9 cellular contexts compared by ENCODE assay signal in genomic region chr4:48275247-48275646, GRCh38. TPM values are rescaled to one million over a fixed set of nuclear protein-coding genes. Genes with fewer than 3 reads are reported as not detected.
DNase-seq lines count a peak whose midpoint lies in the region; ATAC-seq and TF ChIP-seq lines count a peak whose summit lies in the region.
"Had no signal": no experiment of that assay in that cellular context is flagged by ENCODE, and none has a peak within 500 bp of the region (broad histone marks: within the 10 kb centered on the region; RNA-seq: fewer than 3 reads in every experiment).

No MANE protein-coding gene starts in this region.

- no peak overlapping the region for H2BK12ac ChIP-seq in neuronal stem cell (ENCODE audit: low read length)

- no peak overlapping the region for H2BK120ac ChIP-seq in neuronal stem cell (ENCODE audit: low read depth, low read length)

- ATAC-seq in GM21619 (IDR thresholded peaks at IDR 0.05; ENCODE audit: unreplicated experiment) (peak; percentile 43), esophagus mucosa (peak; percentile 57)

- H3K4me2 ChIP-seq in neuronal stem cell (ENCODE audit: insufficient read depth, low read length, poor library complexity, severe bottlenecking) = no peak overlapping the region

- DNase-seq in Daoy (ENCODE audit: low read depth) (peak; percentile 19), NCI-H748 treated with DMSO at 0.1 percent for 48 hours (lab: John Stamatoyannopoulos, UW) (peak; percentile 32), transverse colon (no peak), neuronal stem cell (ENCODE audit: low spot score) (no peak), cerebellum (ENCODE audit: low spot score) (no peak), occipital lobe (lab: John Stamatoyannopoulos, UW) (no peak)

- no peak overlapping the region for H4K8ac ChIP-seq in neuronal stem cell (ENCODE audit: low read depth, low read length)

- no peak for TF ChIP-seq EP300 in transverse colon (IDR thresholded peaks at IDR 0.05; ENCODE audit: low read depth)

- H3K27ac ChIP-seq in transverse colon (peak overlapping the region in 1 of 4 donors; percentile 6), neuronal stem cell (replicated peaks; ENCODE audit: low read length) (no peak overlapping the region)
- H3K27ac ChIP-seq: SJCRH30 had no signal

- no peak overlapping the region for H3K4ac ChIP-seq in neuronal stem cell (ENCODE audit: low read length)

- no peaks in the 10 kb centered on the region for H3K79me1 ChIP-seq in neuronal stem cell (ENCODE audit: low read depth, low read length)

- H3K27me3 ChIP-seq in transverse colon (no peaks in the 10 kb centered on the region), neuronal stem cell (ENCODE audit: control insufficient read depth in 3 of 3, insufficient read depth in 3 of 3, low read depth in 1 of 3, low read length in 3 of 3) (peaks cover 0 to 18% (median 0%) of the 10 kb centered on the region in 3 experiments)
- H3K27me3 ChIP-seq: SJCRH30 had no signal

- TF ChIP-seq POLR2A in transverse colon (IDR thresholded peaks at IDR 0.05) = no peak

- in situ Hi-C loops in transverse colon (cut with MboI; ENCODE audit: low pct_ligation_motif_present in 1 of 4, low pct_unique_long_range_greater_than_20kb in 1 of 4, low sequenced_read_pairs in 3 of 4) = no loop called here

- no peak overlapping the region for H2BK5ac ChIP-seq in neuronal stem cell (ENCODE audit: low read length)

- no peak overlapping the region for H3K18ac ChIP-seq in neuronal stem cell (ENCODE audit: low read length)

- no peak overlapping the region for H3K23ac ChIP-seq in neuronal stem cell (ENCODE audit: low read depth, low read length, poor library complexity)

- intact Hi-C loops in transverse colon (cut with DNase I; ENCODE audit: low total_unique reads) = no loop called here

- no peak overlapping the region for H2AFZ ChIP-seq in neuronal stem cell (ENCODE audit: low read length)

- H4K91ac ChIP-seq in neuronal stem cell (ENCODE audit: low read depth, low read length, poor library complexity) = no peak overlapping the region

- H3K9ac ChIP-seq in neuronal stem cell (ENCODE audit: low read depth, low read length, poor library complexity) = no peak overlapping the region

- H3K9me3 ChIP-seq in transverse colon (no peaks in the 10 kb centered on the region), neuronal stem cell (replicated peaks in 1 of 2; ENCODE audit: control insufficient read depth in 2 of 2, insufficient read depth in 1 of 2, low read depth in 1 of 2, low read length in 2 of 2) (peaks cover 2 to 10% of the 10 kb centered on the region in 2 donors)
- H3K9me3 ChIP-seq: SJCRH30 had no signal

- WGBS in transverse colon (ENCODE audit: low coverage in 1 of 2), 2 donors = 76 to 80% methylated on average over 1 to 3 of the region's 3 CpGs
- WGBS in neuronal stem cell (ENCODE audit: extremely low coverage in 2 of 2, insufficient read length in 2 of 2, insufficient replicate concordance in 1 of 2), 2 donors = no CpG with 5 or more reads among the region's 3 CpGs

- H2AK5ac ChIP-seq in neuronal stem cell (ENCODE audit: low read depth, low read length) = no peak overlapping the region

- TF ChIP-seq CTCF in transverse colon (IDR thresholded peaks at IDR 0.05) = peak in 4 of 5 experiments; percentile 18 to 39 (median 34)

- no peak overlapping the region for H3K4me3 ChIP-seq in transverse colon
- no peak overlapping the region for H3K4me3 ChIP-seq in neuronal stem cell (ENCODE audit: low read length in 2 of 2)
- H3K4me3 ChIP-seq: SJCRH30 had no signal

- H2BK15ac ChIP-seq in neuronal stem cell (ENCODE audit: low read length) = no peak overlapping the region

- H3K4me1 ChIP-seq in transverse colon (peaks cover 0 to 5% (median 1%) of the 10 kb centered on the region in 4 donors), neuronal stem cell (ENCODE audit: control insufficient read depth in 2 of 2, insufficient read depth in 1 of 2, low read depth in 1 of 2, low read length in 2 of 2) (no peaks in the 10 kb centered on the region)
- H3K4me1 ChIP-seq: SJCRH30 had no signal

- H3K36me3 ChIP-seq in transverse colon (no peaks in the 10 kb centered on the region), neuronal stem cell (replicated peaks in 1 of 2; ENCODE audit: control insufficient read depth in 2 of 2, insufficient read depth in 2 of 2, low read length in 2 of 2) (no peaks in the 10 kb centered on the region)
- H3K36me3 ChIP-seq: SJCRH30 had no signal

- H3K14ac ChIP-seq in neuronal stem cell (ENCODE audit: low read length) = no peak overlapping the region

RNA-seq across cellular contexts. Expression of gene TEC, which starts 5.6 kb away (rescaled TPM):
- total RNA-seq in Daoy (2014; rRNA removed; shearing (Covaris generic)) = 0.23 and 0.24 TPM in 2 replicates
- total RNA-seq in esophagus mucosa (6.3 TPM), transverse colon (1 to 10 TPM; 1.2 to 5.1 (median 3.3) TPM), cerebellum (0.73 TPM), occipital lobe (5.5 TPM)
- polyA plus RNA-seq in neuronal stem cell (2013, experiment 1 of 2) = 0.04 TPM
- polyA plus RNA-seq in neuronal stem cell (2013, experiment 2 of 2) = 0.06 TPM

Comparison
In these comparisons a context has a peak if more than half of its experiments do, and no peak if none do; other contexts are left out.
1. DNase-seq: peak in Daoy (single experiment) and NCI-H748 treated with DMSO at 0.1 percent for 48 hours (single experiment); none in transverse colon (single experiment), neuronal stem cell (single experiment), cerebellum (single experiment) and occipital lobe (single experiment).